ENCODE assay signal across 21 cellular contexts in the genomic region with DNA sequence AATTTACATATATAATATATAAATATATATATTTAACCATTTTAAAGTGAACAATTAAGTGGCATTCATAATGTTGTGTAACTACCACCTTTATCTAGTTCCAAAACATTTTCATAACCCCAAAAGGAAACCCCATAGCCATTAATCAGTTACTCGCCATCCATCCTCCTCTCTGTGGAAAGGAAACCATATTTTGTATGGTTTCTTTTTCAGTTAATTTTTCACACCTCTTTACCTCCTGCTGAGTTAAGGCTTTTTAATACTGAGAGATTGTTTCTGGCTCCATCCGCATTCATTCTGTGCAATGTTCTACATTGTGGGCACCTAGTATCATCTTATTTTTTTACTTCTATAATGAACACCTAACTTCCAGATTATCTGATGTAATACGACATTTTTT.
A peak's percentile ranks its signal among the peaks of the same experiment; 100 is the strongest.
DNase-seq lines count a peak whose midpoint lies in the region; ATAC-seq, FAIRE-seq and TF ChIP-seq lines count a peak whose summit lies in the region.
"Had no signal": no experiment of that assay in that cellular context is flagged by ENCODE, and none has a peak within 500 bp of the region (broad histone marks: within the 10 kb centered on the region; RNA-seq: fewer than 3 reads in every experiment).

No MANE protein-coding gene starts in this region.

- 71 to 80% methylated on average over 3 of the region's 3 CpGs for WGBS in transverse colon (ENCODE audit: low coverage in 1 of 2), 2 donors
- 83 to 90% methylated on average over 2 to 3 of the region's 3 CpGs for WGBS in gastroesophageal sphincter (ENCODE audit: low coverage in 1 of 2), 2 donors

- no peaks in the 10 kb centered on the region for H3K4me1 Mint-ChIP-seq in activated CD4-positive, alpha-beta memory T cell treated with anti-CD3 and anti-CD28 coated beads for 36 hours (ENCODE audit: low read depth)
- H3K4me1 Mint-ChIP-seq: stimulated activated effector memory CD8-positive, alpha-beta T cell treated with anti-CD3 and anti-CD28 coated beads, Interleukin-12 subunit alpha, Interleukin-12 subunit beta, amount 100 ng/mL, for 72 hours had no signal

- no peaks in the 10 kb centered on the region for H3K27me3 ChIP-seq in transverse colon
- no peaks in the 10 kb centered on the region for H3K27me3 ChIP-seq in gastroesophageal sphincter
- H3K27me3 ChIP-seq: colonic mucosa had no signal

- TF ChIP-seq EP300 in transverse colon (IDR thresholded peaks at IDR 0.05; ENCODE audit: low read depth) (no peak), gastroesophageal sphincter (IDR thresholded peaks at IDR 0.05) (no peak)

- POLR2A ChIA-PET in activated CD4-positive, alpha-beta memory T cell treated with anti-CD3 and anti-CD28 coated beads for 36 hours (lab: Charles Lee), result no interaction called here

- CTCF ChIA-PET in activated CD4-positive, alpha-beta memory T cell treated with anti-CD3 and anti-CD28 coated beads for 36 hours (lab: Charles Lee), result no interaction called here

- H3K9me3 ChIP-seq in transverse colon (no peaks in the 10 kb centered on the region), gastroesophageal sphincter (no peaks in the 10 kb centered on the region)
- H3K9me3 ChIP-seq: colonic mucosa had no signal

- TF ChIP-seq POLR2A in transverse colon (IDR thresholded peaks at IDR 0.05), result no peak
- TF ChIP-seq POLR2A in gastroesophageal sphincter (IDR thresholded peaks at IDR 0.05), result no peak

- H3K36me3 Mint-ChIP-seq in activated CD4-positive, alpha-beta memory T cell treated with anti-CD3 and anti-CD28 coated beads for 36 hours, result no peaks in the 10 kb centered on the region
- H3K36me3 Mint-ChIP-seq: stimulated activated effector memory CD8-positive, alpha-beta T cell treated with anti-CD3 and anti-CD28 coated beads, Interleukin-12 subunit alpha, Interleukin-12 subunit beta, amount 100 ng/mL, for 72 hours had no signal

- intact Hi-C loops in transverse colon (cut with DNase I; ENCODE audit: low total_unique reads), result no loop called here
- intact Hi-C loops in activated CD4-positive, alpha-beta memory T cell treated with anti-CD3 and anti-CD28 coated beads for 36 hours (cut with micrococcal nuclease), result no loop called here

- peaks cover 13% of the 10 kb centered on the region for H3K27me3 Mint-ChIP-seq in activated CD4-positive, alpha-beta memory T cell treated with anti-CD3 and anti-CD28 coated beads for 36 hours

- FAIRE-seq in GM18507 (lab: Jason Lieb, UNC), result peak; percentile 81
- FAIRE-seq: urothelium cell line had no signal

- H3K27ac Mint-ChIP-seq in activated CD4-positive, alpha-beta memory T cell treated with anti-CD3 and anti-CD28 coated beads for 36 hours, result no peak overlapping the region
- H3K27ac Mint-ChIP-seq: stimulated activated effector memory CD8-positive, alpha-beta T cell treated with anti-CD3 and anti-CD28 coated beads, Interleukin-12 subunit alpha, Interleukin-12 subunit beta, amount 100 ng/mL, for 72 hours had no signal

- H3K4me3 ChIP-seq in transverse colon, result no peak overlapping the region
- no peak overlapping the region for H3K4me3 ChIP-seq in foreskin fibroblast (ENCODE audit: low read depth in 1 of 2, low read length in 2 of 2)
- H3K4me3 ChIP-seq in gastroesophageal sphincter, result no peak overlapping the region
- H3K4me3 ChIP-seq: colonic mucosa had no signal

- in situ Hi-C loops in transverse colon (cut with MboI; ENCODE audit: low pct_ligation_motif_present in 1 of 4, low pct_unique_long_range_greater_than_20kb in 1 of 4, low sequenced_read_pairs in 3 of 4), result no loop called here

- DNase-seq in GM18507 (ENCODE audit: extremely low spot score, insufficient read length, low read depth), result no peak
- no peak for DNase-seq in transverse colon
- DNase-seq in foreskin fibroblast, result no peak
- DNase-seq in activated CD4-positive, alpha-beta memory T cell treated with anti-CD3 and anti-CD28 coated beads for 36 hours, result no peak
- DNase-seq: ACHN; activated CD8-positive, alpha-beta memory T cell treated with anti-CD3 and anti-CD28 coated beads for 24 hours; activated effector memory CD4-positive, alpha-beta T cell treated with Interleukin-2 at 50 U/mL for 16 hours; anterior cingulate cortex; colonic mucosa; midbrain; NCI-H1694; occipital lobe had no signal

- H3K9me3 Mint-ChIP-seq in activated CD4-positive, alpha-beta memory T cell treated with anti-CD3 and anti-CD28 coated beads for 36 hours, result no peaks in the 10 kb centered on the region
- H3K9me3 Mint-ChIP-seq: stimulated activated effector memory CD8-positive, alpha-beta T cell treated with anti-CD3 and anti-CD28 coated beads, Interleukin-12 subunit alpha, Interleukin-12 subunit beta, amount 100 ng/mL, for 72 hours had no signal

- H3K36me3 ChIP-seq in transverse colon, result no peaks in the 10 kb centered on the region
- no peaks in the 10 kb centered on the region for H3K36me3 ChIP-seq in gastroesophageal sphincter
- H3K36me3 ChIP-seq: colonic mucosa had no signal

- no peaks in the 10 kb centered on the region for H3K4me1 ChIP-seq in transverse colon
- no peaks in the 10 kb centered on the region for H3K4me1 ChIP-seq in gastroesophageal sphincter
- H3K4me1 ChIP-seq: colonic mucosa had no signal

- no peak overlapping the region for H3K27ac ChIP-seq in transverse colon
- no peak overlapping the region for H3K27ac ChIP-seq in gastroesophageal sphincter
- H3K27ac ChIP-seq: colonic mucosa, KMS-11, VCaP had no signal

- ATAC-seq in GM19452 (IDR thresholded peaks at IDR 0.05; ENCODE audit: unreplicated experiment) (peak; percentile 100), HG02763 (IDR thresholded peaks at IDR 0.05; ENCODE audit: unreplicated experiment) (peak; percentile 96), HG03432 (IDR thresholded peaks at IDR 0.05; ENCODE audit: unreplicated experiment) (peak; percentile 97), gastroesophageal sphincter (no peak)
- ATAC-seq: SK-N-SH treated with all-trans-retinoic acid at 6 μM for 48 hours; stimulated activated effector memory CD8-positive, alpha-beta T cell treated with anti-CD3 and anti-CD28 coated beads, Interleukin-12 subunit alpha, Interleukin-12 subunit beta, amount 100 ng/mL, for 72 hours had no signal

- no peak overlapping the region for H3K4me3 Mint-ChIP-seq in activated CD4-positive, alpha-beta memory T cell treated with anti-CD3 and anti-CD28 coated beads for 36 hours
- H3K4me3 Mint-ChIP-seq: stimulated activated effector memory CD8-positive, alpha-beta T cell treated with anti-CD3 and anti-CD28 coated beads, Interleukin-12 subunit alpha, Interleukin-12 subunit beta, amount 100 ng/mL, for 72 hours had no signal

- TF ChIP-seq CTCF in transverse colon (IDR thresholded peaks at IDR 0.05) (no peak), foreskin fibroblast (IDR thresholded peaks at IDR 0.05; ENCODE audit: low read depth, low read length) (no peak), gastroesophageal sphincter (IDR thresholded peaks at IDR 0.05) (no peak)
